8 cellular contexts compared by ENCODE assay signal in genomic region chr3:171347017-171347979, GRCh38.
DNase-seq lines count a peak whose midpoint lies in the region; ATAC-seq, FAIRE-seq and TF ChIP-seq lines count a peak whose summit lies in the region.
"Had no signal": no experiment of that assay in that cellular context is flagged by ENCODE, and none has a peak within 500 bp of the region (broad histone marks: within the 10 kb centered on the region; RNA-seq: fewer than 3 reads in every experiment).

No MANE protein-coding gene starts in this region.

- no peak for FAIRE-seq in HTR-8/SVneo (lab: Jason Lieb, UNC)

- H3K4me3 ChIP-seq in esophagus squamous epithelium: no peak overlapping the region

- H3K27me3 ChIP-seq in esophagus squamous epithelium: no peaks in the 10 kb centered on the region

- no peaks in the 10 kb centered on the region for H3K36me3 ChIP-seq in esophagus squamous epithelium

- H3K4me1 ChIP-seq in esophagus squamous epithelium: peaks cover 3 to 38% (median 15%) of the 10 kb centered on the region in 3 donors

- TF ChIP-seq POLR2A in esophagus squamous epithelium (IDR thresholded peaks at IDR 0.05): no peak

- 30 to 54% methylated on average over 4 of the region's 4 CpGs for WGBS in esophagus squamous epithelium, 2 donors

- H3K27me3 Mint-ChIP-seq in HFFc6 (ENCODE audit: insufficient read depth): no peaks in the 10 kb centered on the region

- no peaks in the 10 kb centered on the region for H3K9me3 Mint-ChIP-seq in HFFc6

- peak overlapping the region; percentile 5; the same call in 1 of the 2 replicates for H3K4me3 Mint-ChIP-seq in HFFc6
- H3K4me3 Mint-ChIP-seq: T-helper 1 cell treated with Interleukin-12 subunit alpha and Interleukin-12 subunit beta and Interleukin-4 antibody, amounts not matched to agents 30 μg/mL and 1 μg/mL, for 36 hours had no signal

- intact Hi-C loops in esophagus squamous epithelium (cut with DNase I): no loop called here

- ATAC-seq in GM18867 (IDR thresholded peaks at IDR 0.05; ENCODE audit: unreplicated experiment): peak; percentile 71

- H3K27ac ChIP-seq in esophagus squamous epithelium: peak overlapping the region; percentile 7 to 55 (median 32)

- TF ChIP-seq CTCF in HFFc6 (IDR thresholded peaks at IDR 0.05) (no peak), esophagus squamous epithelium (IDR thresholded peaks at IDR 0.05) (no peak)

- H3K9me3 ChIP-seq in esophagus squamous epithelium: no peaks in the 10 kb centered on the region

- H3K4me1 Mint-ChIP-seq in HFFc6 (ENCODE audit: low read depth): peaks cover 64% of the 10 kb centered on the region

- H3K36me3 Mint-ChIP-seq in HFFc6 (ENCODE audit: low read depth): peaks cover 11% of the 10 kb centered on the region; the same call in 1 of the 2 replicates

- DNase-seq in HFFc6 (no peak), NAMALWA (ENCODE audit: low spot score) (peak; percentile 3), esophagus squamous epithelium (lab: John Stamatoyannopoulos, UW) (no peak), superior temporal gyrus (ENCODE audit: extremely low spot score) (peak; percentile 68), HTR-8/SVneo (ENCODE audit: insufficient read length, low spot score) (no peak), globus pallidus (ENCODE audit: low spot score) (no peak)

- H3K27ac Mint-ChIP-seq in HFFc6: 0 out of 2 replicates have a peak overlapping the region, but pooled peaks have one; percentile 1
- H3K27ac Mint-ChIP-seq: T-helper 1 cell treated with Interleukin-12 subunit alpha and Interleukin-12 subunit beta and Interleukin-4 antibody, amounts not matched to agents 30 μg/mL and 1 μg/mL, for 36 hours had no signal

Comparison
In these comparisons a context has a peak if more than half of its experiments do, and no peak if none do; other contexts are left out.
1. DNase-seq: peak in NAMALWA (single experiment) and superior temporal gyrus (single experiment); none in HFFc6 (single experiment), esophagus squamous epithelium (single experiment), HTR-8/SVneo (single experiment) and globus pallidus (single experiment).